27 cellular contexts compared by ENCODE assay signal in the genomic region with DNA sequence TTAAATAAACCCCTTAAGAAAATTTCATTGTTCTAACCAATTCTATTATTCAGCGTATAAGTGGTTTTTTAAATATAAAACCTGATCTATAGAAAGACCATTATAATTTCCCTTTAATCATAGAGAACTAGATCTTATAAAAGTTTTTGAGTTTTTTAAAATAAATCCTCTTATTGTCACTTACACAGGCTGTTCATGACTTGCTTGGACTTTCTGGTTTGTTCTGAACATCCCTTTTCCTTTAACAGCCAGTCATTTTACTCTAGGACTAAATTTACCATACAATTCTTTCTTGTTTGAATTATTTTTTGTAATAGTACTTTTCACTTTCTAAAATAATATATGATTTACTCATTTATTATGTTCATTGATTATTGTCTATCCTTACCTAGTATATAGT. TPM values are rescaled to one million over a fixed set of nuclear protein-coding genes. Genes with fewer than 3 reads are reported as not detected.
"Had no signal": no experiment of that assay in that cellular context is flagged by ENCODE, and none has a peak within 500 bp of the region (broad histone marks: within the 10 kb centered on the region; RNA-seq: fewer than 3 reads in every experiment).

No MANE protein-coding gene starts in this region.

- H3K27me3 ChIP-seq: body of pancreas, foreskin keratinocyte, left lung, neutrophil, ovary, suprapubic skin, tibial nerve had no signal

- DNase-seq: activated CD4-positive, alpha-beta T cell treated with anti-CD3 and anti-CD28 coated beads for 1 hour; activated CD4-positive, alpha-beta T cell treated with anti-CD3 and anti-CD28 coated beads, Interleukin-2, amount 50 U/mL, for 1 hour; activated CD8-positive, alpha-beta T cell treated with anti-CD3 and anti-CD28 coated beads, Interleukin-2, amount 10 ng/mL, durations not matched to agents 7 days and 5 days; activated gamma-delta T cell; activated naive CD4-positive, alpha-beta T cell treated with anti-CD3 and anti-CD28 coated beads, Interleukin-2, amount 50 U/mL, for 16 hours; activated naive CD8-positive, alpha-beta T cell treated with anti-CD3 and anti-CD28 coated beads, Interleukin-2, amount 50 U/mL, for 24 hours; body of pancreas; effector CD8-positive, alpha-beta T cell; erythroblast; foreskin keratinocyte; immature natural killer cell; left lung; midbrain; ovary; right cardiac atrium; stimulated activated CD4-positive, alpha-beta T cell treated with anti-CD3 and anti-CD28 coated beads, Interleukin-4, amount 100 ng/mL, for 4 hours; stimulated activated naive CD8-positive, alpha-beta T cell treated with anti-CD3 and anti-CD28 coated beads, Interleukin-15, amount 100 ng/mL, for 72 hours had no signal

- H3K4me1 ChIP-seq: body of pancreas, foreskin keratinocyte, left lung, suprapubic skin, tibial nerve had no signal

- H3K36me3 ChIP-seq: left lung, neutrophil, ovary, suprapubic skin, tibial nerve had no signal

- H3K9me3 ChIP-seq: body of pancreas, neutrophil, ovary, suprapubic skin, tibial nerve had no signal

- H3K27ac ChIP-seq: body of pancreas, foreskin keratinocyte, left lung, neutrophil, ovary, suprapubic skin, tibial nerve had no signal

- H3K4me3 ChIP-seq: body of pancreas, left lung, lung, ovary, suprapubic skin, tibial nerve had no signal

RNA-seq across cellular contexts. Expression of gene NXPE2, which starts 4.7 kb away (rescaled TPM):
- total RNA-seq: activated CD8-positive, alpha-beta T cell treated with anti-CD3 and anti-CD28 coated beads, Interleukin-2, amount 10 ng/mL, durations not matched to agents 7 days and 5 days; activated T-helper 1 cell treated with anti-CD3 and anti-CD28 coated beads, Interleukin-12 subunit alpha, Interleukin-12 subunit beta, Interleukin-2, Interleukin-4 antibody, amounts not matched to agents 30 ng/mL and 10 ng/mL and 1 ng/mL, durations not matched to agents 14 hours and 24 hours and 36 hours; body of pancreas; chondrocyte; fibroblast of lung; foreskin keratinocyte; kidney epithelial cell; natural killer cell treated with Interleukin-12 subunit alpha and Interleukin-12 subunit beta and Interleukin-15 and Interleukin-18, amount 100 ng/mL, for 72 hours; pulmonary artery endothelial cell; suprapubic skin had no signal
